8 cellular contexts compared by ENCODE assay signal in the genomic region with DNA sequence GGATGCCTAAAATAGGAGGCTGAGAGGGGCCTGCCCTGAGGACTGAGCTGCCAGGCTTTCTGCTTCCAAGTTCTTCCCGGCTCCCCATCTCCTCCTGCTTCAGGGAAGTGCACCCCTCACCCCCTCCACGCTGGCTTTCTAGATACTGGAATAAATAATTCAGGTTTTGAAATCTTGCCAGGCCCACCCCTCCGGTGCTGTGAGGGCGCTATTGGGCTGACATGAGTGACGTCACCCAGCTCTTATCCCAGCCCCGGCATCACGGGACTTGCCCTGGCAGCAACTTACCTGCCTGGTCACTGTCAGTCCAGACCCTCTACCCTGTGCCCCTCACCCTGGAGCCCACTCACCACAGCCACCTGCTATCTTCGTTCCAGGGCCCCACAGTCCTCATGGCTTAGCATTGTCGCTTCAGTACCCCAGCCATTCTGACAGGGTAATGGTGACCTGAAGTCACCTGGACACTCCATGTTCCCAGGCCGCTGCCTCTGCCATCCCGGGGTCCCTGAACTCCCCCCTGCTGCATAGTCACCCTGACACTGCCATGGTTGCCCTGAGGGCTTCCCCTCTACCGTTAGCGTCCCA. TPM values are rescaled to one million over a fixed set of nuclear protein-coding genes. Genes with fewer than 3 reads are reported as not detected.
DNase-seq lines count a peak whose midpoint lies in the region; ATAC-seq and TF ChIP-seq lines count a peak whose summit lies in the region.

No MANE protein-coding gene starts in this region.

- no peaks in the 10 kb centered on the region for H3K27me3 Mint-ChIP-seq in activated T-helper 17 cell treated with anti-CD3 and anti-CD28 coated beads, Interleukin-2, amount 50 U/mL, for 72 hours
- peaks cover 22% of the 10 kb centered on the region for H3K27me3 Mint-ChIP-seq in nephron progenitor cell (ENCODE audit: low read depth, poor library complexity)

- H3K4me1 ChIP-seq in foreskin keratinocyte: peaks cover 5% of the 10 kb centered on the region

- H3K36me3 Mint-ChIP-seq in activated T-helper 17 cell treated with anti-CD3 and anti-CD28 coated beads, Interleukin-2, amount 50 U/mL, for 72 hours (ENCODE audit: low read depth): no peaks in the 10 kb centered on the region
- no peaks in the 10 kb centered on the region for H3K36me3 Mint-ChIP-seq in nephron progenitor cell (ENCODE audit: low read depth)

- peak; percentile 29 for TF ChIP-seq CTCF in foreskin keratinocyte (conservative IDR thresholded peaks at IDR 0.05)
- no peak for TF ChIP-seq CTCF in nephron progenitor cell (IDR thresholded peaks at IDR 0.05)

- H3K27me3 ChIP-seq in foreskin keratinocyte: no peaks in the 10 kb centered on the region

- H3K9me3 Mint-ChIP-seq in activated T-helper 17 cell treated with anti-CD3 and anti-CD28 coated beads, Interleukin-2, amount 50 U/mL, for 72 hours: no peaks in the 10 kb centered on the region
- no peaks in the 10 kb centered on the region for H3K9me3 Mint-ChIP-seq in nephron progenitor cell

- peak overlapping the region; percentile 92 for H3K4me3 Mint-ChIP-seq in activated T-helper 17 cell treated with anti-CD3 and anti-CD28 coated beads, Interleukin-2, amount 50 U/mL, for 72 hours
- peak overlapping the region; percentile 84 for H3K4me3 Mint-ChIP-seq in nephron progenitor cell

- ATAC-seq in activated T-helper 17 cell treated with anti-CD3 and anti-CD28 coated beads, Interleukin-2, amount 50 U/mL, for 72 hours (replicated peaks): no peak
- ATAC-seq in foreskin keratinocyte (peak; percentile 28), GM21528 (IDR thresholded peaks at IDR 0.05; ENCODE audit: low FRiP score, unreplicated experiment) (no peak), HG03571 (IDR thresholded peaks at IDR 0.05; ENCODE audit: unreplicated experiment) (no peak)

- peak overlapping the region; percentile 10 for H3K27ac ChIP-seq in foreskin keratinocyte

- peak overlapping the region; percentile 91 for H3K27ac Mint-ChIP-seq in activated T-helper 17 cell treated with anti-CD3 and anti-CD28 coated beads, Interleukin-2, amount 50 U/mL, for 72 hours
- H3K27ac Mint-ChIP-seq in nephron progenitor cell: no peak overlapping the region

- peaks cover 13% of the 10 kb centered on the region for H3K4me1 Mint-ChIP-seq in activated T-helper 17 cell treated with anti-CD3 and anti-CD28 coated beads, Interleukin-2, amount 50 U/mL, for 72 hours
- H3K4me1 Mint-ChIP-seq in nephron progenitor cell: peaks cover 34% of the 10 kb centered on the region

- DNase-seq in COR-L47 (lab: John Stamatoyannopoulos, UW) (peak; percentile 86), NAMALWA (ENCODE audit: low spot score) (peak; percentile 44), foreskin keratinocyte (peak in 1 of 2 donors; percentile 58), nephron progenitor cell (no peak), retina (no peak)

RNA-seq across cellular contexts. Expression of a gene that starts 0.8 kb away (rescaled TPM):
- total RNA-seq in activated T-helper 17 cell treated with anti-CD3 and anti-CD28 coated beads, Interleukin-2, amount 50 U/mL, for 72 hours: under 1 TPM; 0.26 to 0.42 TPM
- 1.9 and 2.4 TPM in 2 replicates for total RNA-seq in foreskin keratinocyte
- polyA plus RNA-seq in foreskin keratinocyte: 2.4 and 2.9 TPM in 2 replicates

RNA-seq across cellular contexts. Expression of a gene that starts 8.5 kb away (rescaled TPM):
- not detected for total RNA-seq in activated T-helper 17 cell treated with anti-CD3 and anti-CD28 coated beads, Interleukin-2, amount 50 U/mL, for 72 hours
- 1.7 and 2.7 TPM in 2 replicates for total RNA-seq in foreskin keratinocyte
- polyA plus RNA-seq in foreskin keratinocyte: 3.2 and 4.5 TPM in 2 replicates

RNA-seq across cellular contexts. Expression of a gene that starts 17.0 kb away (rescaled TPM):
- not detected for total RNA-seq in activated T-helper 17 cell treated with anti-CD3 and anti-CD28 coated beads, Interleukin-2, amount 50 U/mL, for 72 hours
- not detected in 2 replicates for total RNA-seq in foreskin keratinocyte
- polyA plus RNA-seq in foreskin keratinocyte: 0.11 and 0.12 TPM in 2 replicates

RNA-seq across cellular contexts. Expression of a gene that starts 24.8 kb away (rescaled TPM):
- total RNA-seq in activated T-helper 17 cell treated with anti-CD3 and anti-CD28 coated beads, Interleukin-2, amount 50 U/mL, for 72 hours: 10 to 100 TPM in 1 of 2 donors, 1 to 10 TPM in 1; 7.3 to 15.2 TPM
- total RNA-seq in foreskin keratinocyte: 43.3 and 44.7 TPM in 2 replicates
- polyA plus RNA-seq in foreskin keratinocyte: 41.0 and 44.0 TPM in 2 replicates

RNA-seq across cellular contexts. Expression of a gene that starts 49.8 kb away (rescaled TPM):
- total RNA-seq in activated T-helper 17 cell treated with anti-CD3 and anti-CD28 coated beads, Interleukin-2, amount 50 U/mL, for 72 hours: 10 to 100 TPM; 26.0 to 43.4 TPM
- total RNA-seq in foreskin keratinocyte: 42.3 and 49.3 TPM in 2 replicates
- 49.6 and 62.4 TPM in 2 replicates for polyA plus RNA-seq in foreskin keratinocyte

Comparison
In these comparisons a context has a peak if more than half of its experiments do, and no peak if none do; other contexts are left out.
1. DNase-seq: peak in COR-L47 (single experiment) and NAMALWA (single experiment); none in nephron progenitor cell (single experiment) and retina (single experiment).